ENCODE assay signal across 28 cellular contexts in genomic region chr17:4010754-4011153, GRCh38. TPM values are rescaled to one million over a fixed set of nuclear protein-coding genes. Genes with fewer than 3 reads are reported as not detected.
"Had no signal": no experiment of that assay in that cellular context is flagged by ENCODE, and none has a peak within 500 bp of the region (broad histone marks: within the 10 kb centered on the region; RNA-seq: fewer than 3 reads in every experiment).

No MANE protein-coding gene starts in this region.

- H3K4me1 ChIP-seq: adrenal gland, body of pancreas, foreskin keratinocyte, gastrocnemius medialis had no signal

- ATAC-seq: activated naive CD8-positive, alpha-beta T cell treated with anti-CD3 and anti-CD28 coated beads, Interleukin-2, amount 50 U/mL, for 24 hours; activated T-cell treated with anti-CD3 and anti-CD28 coated beads, Interleukin-2, amount 50 U/mL, for 4 hours; body of pancreas; effector memory CD8-positive, alpha-beta T cell; foreskin keratinocyte; heart left ventricle; WTC11 had no signal

- H3K27me3 ChIP-seq: adrenal gland, body of pancreas, esophagus muscularis mucosa, foreskin keratinocyte, gastrocnemius medialis, heart left ventricle had no signal

- H3K9me3 ChIP-seq: adrenal gland, body of pancreas, esophagus muscularis mucosa, gastrocnemius medialis, heart left ventricle had no signal

- FAIRE-seq: colon had no signal

- DNase-seq: activated CD4-positive, alpha-beta memory T cell treated with anti-CD3 and anti-CD28 coated beads, Interleukin-2, amount 10 ng/mL, durations not matched to agents 7 days and 5 days; activated CD4-positive, alpha-beta T cell treated with anti-CD3 and anti-CD28 coated beads for 1 hour; activated CD4-positive, alpha-beta T cell treated with anti-CD3 and anti-CD28 coated beads for 4 hours; activated CD4-positive, alpha-beta T cell treated with anti-CD3 and anti-CD28 coated beads, Interleukin-2, amount 10 ng/mL, durations not matched to agents 7 days and 5 days; activated CD4-positive, alpha-beta T cell treated with anti-CD3 and anti-CD28 coated beads, Interleukin-2, amount 50 U/mL, for 4 hours; activated effector memory CD4-positive, alpha-beta T cell treated with anti-CD3 and anti-CD28 coated beads, Interleukin-2, amount 50 U/mL, for 16 hours; activated naive CD4-positive, alpha-beta T cell treated with anti-CD3 and anti-CD28 coated beads for 36 hours; activated naive CD8-positive, alpha-beta T cell treated with anti-CD3 and anti-CD28 coated beads for 36 hours; activated naive CD8-positive, alpha-beta T cell treated with anti-CD3 and anti-CD28 coated beads, Interleukin-2, amount 50 U/mL, for 24 hours; activated T-cell treated with anti-CD3 and anti-CD28 coated beads, Interleukin-2, amount 50 U/mL, for 4 hours; adrenal gland; amygdala; aorta; body of pancreas; caudate nucleus; cortex of kidney; dermis blood vessel endothelial cell; effector CD4-positive, alpha-beta T cell; effector memory CD8-positive, alpha-beta T cell; erythroblast; foreskin keratinocyte; gastrocnemius medialis; glutamatergic neuron; heart left ventricle; T-helper 2 cell had no signal

- H3K27ac ChIP-seq: adrenal gland, body of pancreas, foreskin keratinocyte, heart left ventricle had no signal

- H3K4me3 ChIP-seq: adrenal gland, body of pancreas, esophagus muscularis mucosa, gastrocnemius medialis, heart left ventricle had no signal

RNA-seq across cellular contexts. Expression of gene ATP2A3, which starts 46.5 kb away (rescaled TPM):
- total RNA-seq: dermis blood vessel endothelial cell had no signal
